Comparison of ENCODE assay signal across 28 cellular contexts in genomic region chr6:159250633-159251032, GRCh38.
"Had no signal": no experiment of that assay in that cellular context is flagged by ENCODE, and none has a peak within 500 bp of the region (broad histone marks: within the 10 kb centered on the region; RNA-seq: fewer than 3 reads in every experiment).

No MANE protein-coding gene starts in this region.

- H3K36me3 ChIP-seq: ascending aorta, cardiac muscle cell, WERI-Rb-1 had no signal

- DNase-seq: activated CD4-positive, alpha-beta memory T cell treated with anti-CD3 and anti-CD28 coated beads, Interleukin-2, amount 10 ng/mL, durations not matched to agents 7 days and 5 days; activated CD4-positive, alpha-beta T cell treated with anti-CD3 and anti-CD28 coated beads for 1 hour; activated CD4-positive, alpha-beta T cell treated with anti-CD3 and anti-CD28 coated beads for 36 hours; activated CD4-positive, alpha-beta T cell treated with anti-CD3 and anti-CD28 coated beads for 48 hours; activated CD4-positive, alpha-beta T cell treated with anti-CD3 and anti-CD28 coated beads, Interleukin-2, amount 10 ng/mL, durations not matched to agents 7 days and 5 days; activated CD4-positive, alpha-beta T cell treated with anti-CD3 and anti-CD28 coated beads, Interleukin-2, amount 50 U/mL, for 48 hours; activated CD4-positive, CD25-positive, alpha-beta regulatory T cell; activated CD8-positive, alpha-beta memory T cell treated with anti-CD3 and anti-CD28 coated beads for 24 hours; activated CD8-positive, alpha-beta memory T cell treated with anti-CD3 and anti-CD28 coated beads, Interleukin-2, amount 10 ng/mL, durations not matched to agents 7 days and 5 days; activated CD8-positive, alpha-beta memory T cell treated with anti-CD3 and anti-CD28 coated beads, Interleukin-2, amount 50 U/mL, for 48 hours; activated CD8-positive, alpha-beta T cell treated with anti-CD3 and anti-CD28 coated beads, Interleukin-2, amount 10 ng/mL, durations not matched to agents 7 days and 5 days; activated effector memory CD4-positive, alpha-beta T cell treated with Interleukin-2 at 50 U/mL for 16 hours; activated gamma-delta T cell; activated naive CD4-positive, alpha-beta T cell treated with anti-CD3 and anti-CD28 coated beads, Interleukin-2, amount 10 ng/mL, durations not matched to agents 7 days and 5 days; activated naive CD4-positive, alpha-beta T cell treated with Interleukin-2 at 50 U/mL for 16 hours; activated naive CD8-positive, alpha-beta T cell treated with anti-CD3 and anti-CD28 coated beads, Interleukin-2, amount 10 ng/mL, durations not matched to agents 7 days and 5 days; activated naive CD8-positive, alpha-beta T cell treated with anti-CD3 and anti-CD28 coated beads, Interleukin-2, amount 50 U/mL, for 24 hours; activated T-cell treated with anti-CD3 and anti-CD28 coated beads, Interleukin-2, amount 50 U/mL, for 24 hours; activated T-cell treated with anti-CD3 and anti-CD28 coated beads, Interleukin-2, amount 50 U/mL, for 48 hours; amygdala; anterior cingulate cortex; caudate nucleus; cerebellar nuclear complex; T-cell; T-helper 17 cell; WERI-Rb-1 had no signal

- H3K9me3 ChIP-seq: ascending aorta had no signal

- H3K27ac ChIP-seq: cardiac muscle cell, WERI-Rb-1 had no signal

- H3K27me3 ChIP-seq: ascending aorta, cardiac muscle cell had no signal

- H3K4me3 ChIP-seq: cardiac muscle cell had no signal
